Comparison of ENCODE assay signal across 8 cellular contexts in genomic region chr5:164013077-164013670, GRCh38.
DNase-seq lines count a peak whose midpoint lies in the region; ATAC-seq lines count a peak whose summit lies in the region.

No MANE protein-coding gene starts in this region.

- no peak overlapping the region for H3K27ac ChIP-seq in iPS DF 6.9 (ENCODE audit: low read length)

- peak; percentile 41 for DNase-seq in SIG-M5 treated with dmso at 0.1 percent for 504 hours (lab: John Stamatoyannopoulos, UW; ENCODE audit: unreplicated experiment)
- DNase-seq in SIG-M5 (lab: John Stamatoyannopoulos, UW): no peak
- DNase-seq in NCI-H524 treated with DMSO at 0.1 percent for 48 hours (lab: John Stamatoyannopoulos, UW): peak; percentile 10
- DNase-seq in amygdala (lab: John Stamatoyannopoulos, UW): peak in 30 of 56 donors; percentile 0 to 77 (median 6)
- peak; percentile 70 for DNase-seq in iPS DF 6.9 (ENCODE audit: low read depth, low spot score)
- DNase-seq in stimulated activated CD4-positive, alpha-beta T cell treated with anti-CD3 and anti-CD28 coated beads, Interleukin-1b, Interleukin-23, amount 100 ng/mL, for 48 hours: peak; percentile 13

- H3K36me3 ChIP-seq in iPS DF 6.9 (ENCODE audit: control insufficient read depth, insufficient read depth, low read length): no peaks in the 10 kb centered on the region

- no peaks in the 10 kb centered on the region for H3K27me3 ChIP-seq in iPS DF 6.9 (ENCODE audit: control insufficient read depth, insufficient read depth, low read length)

- H3K4me1 ChIP-seq in iPS DF 6.9 (ENCODE audit: control insufficient read depth, insufficient read depth, low read length): no peaks in the 10 kb centered on the region

- no peak overlapping the region for H3K4me3 ChIP-seq in iPS DF 6.9 (ENCODE audit: low read length)

- no CpG with 5 or more reads among the region's 6 CpGs for WGBS in iPS DF 6.9 (ENCODE audit: insufficient coverage, insufficient read length)

- ATAC-seq in GM19395 (IDR thresholded peaks at IDR 0.05; ENCODE audit: unreplicated experiment) (peak; percentile 94), HG03342 (IDR thresholded peaks at IDR 0.05; ENCODE audit: unreplicated experiment) (peak; percentile 90)

- no peaks in the 10 kb centered on the region for H3K9me3 ChIP-seq in iPS DF 6.9 (ENCODE audit: control insufficient read depth, insufficient read depth, low read length)
